Comparison of ENCODE assay signal across 34 cellular contexts in genomic region chr3:18513091-18513490, GRCh38.
"Had no signal": no experiment of that assay in that cellular context is flagged by ENCODE, and none has a peak within 500 bp of the region (broad histone marks: within the 10 kb centered on the region; RNA-seq: fewer than 3 reads in every experiment).

No MANE protein-coding gene starts in this region.

- H3K9me3 ChIP-seq: MG63 had no signal

- H3K36me3 ChIP-seq: MG63 had no signal

- H3K27ac ChIP-seq: KMS-11 had no signal

- DNase-seq: Karpas-422, Kasumi-1, KG1, MG63, MM.1S, MV-4-11, NCI-H1048, NCI-H1092, NCI-H1092 treated with DMSO at 0.1 percent for 48 hours, NCI-H1105, NCI-H1105 treated with DMSO at 0.1 percent for 48 hours, NCI-H1417, NCI-H1417 treated with DMSO at 0.1 percent for 48 hours, NCI-H1436, NCI-H1436 treated with DMSO at 0.1 percent for 48 hours, NCI-H146, NCI-H1694, NCI-H1694 treated with DMSO at 0.1 percent for 48 hours, NCI-H187, NCI-H187 treated with DMSO at 0.1 percent for 48 hours, NCI-H1930, NCI-H2029, NCI-H2029 treated with DMSO at 0.1 percent for 48 hours, NCI-H2081, NCI-H2081 treated with DMSO at 0.1 percent for 48 hours, NCI-H2107, NCI-H2171, NCI-H2171 treated with DMSO at 0.1 percent for 48 hours, NCI-H2227 treated with DMSO at 0.1 percent for 48 hours, NCI-H226, NCI-H345, NCI-H446, NCI-H446 treated with DMSO at 0.1 percent for 48 hours had no signal

- H3K27me3 ChIP-seq: MG63 had no signal

- H3K4me3 ChIP-seq: MG63 had no signal
